1 cellular context compared by ENCODE assay signal in genomic region chr3:179973931-179974361, GRCh38.
TF ChIP-seq lines count a peak whose summit lies in the region.

No MANE protein-coding gene starts in this region.

TF ChIP-seq in WTC11, 78 proteins besides CTCF, POLR2A, EP300 and RAD21 (continued from another document):
- TF ChIP-seq ELF4 (CRISPR knock-in tag; IDR thresholded peaks at IDR 0.05; ENCODE audit: low read depth) = no peak
TF ChIP-seq in WTC11: peak in this region for 0.
